In genomic region chr13:99990045-99990977, GRCh38 we compare ENCODE assay signal across 12 cellular contexts. TPM values are rescaled to one million over a fixed set of nuclear protein-coding genes. Genes with fewer than 3 reads are reported as not detected.
DNase-seq lines count a peak whose midpoint lies in the region; ATAC-seq and TF ChIP-seq lines count a peak whose summit lies in the region.
"Had no signal": no experiment of that assay in that cellular context is flagged by ENCODE, and none has a peak within 500 bp of the region (broad histone marks: within the 10 kb centered on the region; RNA-seq: fewer than 3 reads in every experiment).

No MANE protein-coding gene starts in this region.

- H2BK120ac ChIP-seq in mesendoderm (ENCODE audit: low read depth, low read length), result peak overlapping the region; percentile 15

- peaks cover 6% of the 10 kb centered on the region for H3K79me2 ChIP-seq in mesendoderm (ENCODE audit: control insufficient read depth, insufficient read depth, low read length)

- peaks cover 21 to 47% (median 40%) of the 10 kb centered on the region in 5 donors for H3K9me3 Mint-ChIP-seq in CD8-positive, alpha-beta memory T cell
- H3K9me3 Mint-ChIP-seq in IgD-negative memory B cell (peaks cover 0 to 27% (median 7%) of the 10 kb centered on the region in 3 donors), chondrocyte (ENCODE audit: low read depth) (no peaks in the 10 kb centered on the region)

- ATAC-seq in HG03097 (IDR thresholded peaks at IDR 0.05; ENCODE audit: low FRiP score, unreplicated experiment), result no peak

- no peak overlapping the region for H3K27ac ChIP-seq in CD8-positive, alpha-beta memory T cell (ENCODE audit: low read depth, low read length)
- H3K27ac ChIP-seq in mesendoderm (ENCODE audit: low read depth, low read length), result peak overlapping the region; percentile 0

- H2BK15ac ChIP-seq in mesendoderm (replicated peaks; ENCODE audit: low read depth), result no peak overlapping the region

- H3K4me1 ChIP-seq in CD8-positive, alpha-beta memory T cell (ENCODE audit: insufficient read depth, low read length), result peaks cover 20% of the 10 kb centered on the region
- peaks cover 14% of the 10 kb centered on the region for H3K4me1 ChIP-seq in mesendoderm (ENCODE audit: control insufficient read depth, low read depth, low read length)

- peak overlapping the region; percentile 69 for H3K9ac ChIP-seq in mesendoderm (ENCODE audit: low read length)

- H2AK5ac ChIP-seq in mesendoderm (ENCODE audit: low read length), result no peak overlapping the region

- H3K36me3 Mint-ChIP-seq in CD8-positive, alpha-beta memory T cell, result peaks cover 0 to 4% (median 0%) of the 10 kb centered on the region in 3 donors
- H3K36me3 Mint-ChIP-seq in IgD-negative memory B cell (peaks cover 3% of the 10 kb centered on the region), chondrocyte (ENCODE audit: low read depth) (peaks cover 3% of the 10 kb centered on the region)

- no peak overlapping the region for H4K8ac ChIP-seq in mesendoderm (ENCODE audit: low read depth, low read length)

- peak overlapping the region in 2 of 8 donors; percentile 65 to 70 for H3K27ac Mint-ChIP-seq in CD8-positive, alpha-beta memory T cell
- H3K27ac Mint-ChIP-seq in IgD-negative memory B cell (peak overlapping the region; percentile 53 to 99 (median 86)), chondrocyte (ENCODE audit: unreplicated experiment) (peak overlapping the region; percentile 96)
- H3K27ac Mint-ChIP-seq: progenitor cell of endocrine pancreas had no signal

- peak overlapping the region; percentile 41 for H2BK5ac ChIP-seq in mesendoderm (ENCODE audit: low read length)

- H3K56ac ChIP-seq in mesendoderm (ENCODE audit: low read length), result peak overlapping the region; percentile 89

- H3K18ac ChIP-seq in mesendoderm (ENCODE audit: low read length), result peak overlapping the region; percentile 20

- no peaks in the 10 kb centered on the region for H3K9me3 ChIP-seq in CD8-positive, alpha-beta memory T cell (ENCODE audit: low read length)

- peaks cover 12 to 31% (median 23%) of the 10 kb centered on the region in 3 donors for H3K4me1 Mint-ChIP-seq in CD8-positive, alpha-beta memory T cell
- H3K4me1 Mint-ChIP-seq in IgD-negative memory B cell (peaks cover 4 to 15% (median 4%) of the 10 kb centered on the region in 3 donors), chondrocyte (ENCODE audit: low read depth) (peaks cover 82% of the 10 kb centered on the region)

- DNase-seq in CD8-positive, alpha-beta memory T cell, result no peak
- DNase-seq in chondrocyte (ENCODE audit: low spot score) (no peak), mesendoderm (peak; percentile 88), C1 segment of cervical spinal cord (lab: John Stamatoyannopoulos, UW) (no peak)
- no peak for DNase-seq in activated CD4-positive, CD25-positive, alpha-beta regulatory T cell treated with anti-CD3 and anti-CD28 coated beads, Interleukin-2, amount 50 U/mL, for 72 hours
- DNase-seq in stimulated activated CD4-positive, alpha-beta T cell treated with anti-CD3 and anti-CD28 coated beads, Interleukin-2, amount 100 ng/mL, for 48 hours, result no peak
- DNase-seq: left cardiac atrium, NCI-H748 treated with DMSO at 0.1 percent for 48 hours had no signal

- H3K79me1 ChIP-seq in mesendoderm (ENCODE audit: low read length), result no peaks in the 10 kb centered on the region

- no peak for TF ChIP-seq CTCF in chondrocyte (IDR thresholded peaks at IDR 0.05)

- peak overlapping the region in 6 of 7 donors; percentile 17 to 69 (median 48) for H3K4me3 Mint-ChIP-seq in CD8-positive, alpha-beta memory T cell
- H3K4me3 Mint-ChIP-seq in IgD-negative memory B cell (peak overlapping the region; percentile 21 to 87 (median 58)), chondrocyte (ENCODE audit: unreplicated experiment) (peak overlapping the region; percentile 41)

- no peak overlapping the region for H3K4ac ChIP-seq in mesendoderm (ENCODE audit: low read depth, low read length)

- CTCF ChIA-PET in CD8-positive, alpha-beta memory T cell (lab: Charles Lee), result interaction anchor here (0.9 to 1.1 kb wide), 2 partner anchors 16 to 243 kb away, joined by 3 to 5 read pairs; no protein-coding TSS in a partner anchor

- H3K4me3 ChIP-seq in CD8-positive, alpha-beta memory T cell (ENCODE audit: low read length), result no peak overlapping the region
- no peak overlapping the region for H3K4me3 ChIP-seq in mesendoderm (ENCODE audit: low read length)

- POLR2A ChIA-PET in CD8-positive, alpha-beta memory T cell (lab: Charles Lee), result no interaction called here

- WGBS in mesendoderm (ENCODE audit: extremely low coverage, insufficient coverage, low lambda C conversion rate), result no CpG with 5 or more reads among the region's 43 CpGs

- no peak overlapping the region for H4K5ac ChIP-seq in mesendoderm (ENCODE audit: low read length)

- H3K4me2 ChIP-seq in mesendoderm (ENCODE audit: low read length), result peak overlapping the region; percentile 39

- H3K27me3 Mint-ChIP-seq in CD8-positive, alpha-beta memory T cell, result peaks cover 90 to 96% of the 10 kb centered on the region in 2 donors
- H3K27me3 Mint-ChIP-seq in IgD-negative memory B cell (peaks cover 77% of the 10 kb centered on the region), chondrocyte (ENCODE audit: low read depth) (peaks cover 5% of the 10 kb centered on the region)

- H3K23ac ChIP-seq in mesendoderm (ENCODE audit: low read length), result peak overlapping the region; percentile 7

- peaks cover 95% of the 10 kb centered on the region for H3K27me3 ChIP-seq in CD8-positive, alpha-beta memory T cell (ENCODE audit: insufficient read depth, low read length, poor library complexity, severe bottlenecking)
- H3K27me3 ChIP-seq in mesendoderm (ENCODE audit: insufficient read depth, low read length, poor library complexity), result no peaks in the 10 kb centered on the region

- no peaks in the 10 kb centered on the region for H3K36me3 ChIP-seq in CD8-positive, alpha-beta memory T cell (ENCODE audit: insufficient read depth, low read length)
- H3K36me3 ChIP-seq in mesendoderm (ENCODE audit: control insufficient read depth, insufficient read depth, low read length), result no peaks in the 10 kb centered on the region

RNA-seq across cellular contexts. Expression of gene ZIC2, which starts 8.7 kb away (rescaled TPM):
- total RNA-seq in CD8-positive, alpha-beta memory T cell, result not detected
- not detected for polyA plus RNA-seq in CD8-positive, alpha-beta memory T cell
- polyA plus RNA-seq in IgD-negative memory B cell, result not detected
- total RNA-seq in chondrocyte, result 26.4 to 55.8 TPM (median 30.6 TPM) in 3 replicates
- 230 TPM for polyA plus RNA-seq in mesendoderm (2013, experiment 1 of 2)
- polyA plus RNA-seq in mesendoderm (2013, experiment 2 of 2), result 222 TPM
- total RNA-seq: left cardiac atrium, progenitor cell of endocrine pancreas had no signal
- polyA plus RNA-seq: urinary bladder had no signal

RNA-seq across cellular contexts. Expression of gene ZIC5, which starts 18.7 kb away (rescaled TPM):
- not detected for total RNA-seq in CD8-positive, alpha-beta memory T cell
- polyA plus RNA-seq in CD8-positive, alpha-beta memory T cell, result not detected
- not detected for polyA plus RNA-seq in IgD-negative memory B cell
- total RNA-seq in chondrocyte, result 2.7 to 5.8 TPM (median 3.1 TPM) in 3 replicates
- 10.9 TPM for polyA plus RNA-seq in mesendoderm (2013, experiment 1 of 2)
- 11.0 TPM for polyA plus RNA-seq in mesendoderm (2013, experiment 2 of 2)
- total RNA-seq: left cardiac atrium, progenitor cell of endocrine pancreas, urinary bladder had no signal
- polyA plus RNA-seq: urinary bladder had no signal

Comparison
In these comparisons a context has a peak if more than half of its experiments do, and no peak if none do; other contexts are left out.
1. RNA of gene ZIC2, which starts 8.7 kb away (total RNA-seq): 26.4 to 55.8 TPM in chondrocyte; not detected in CD8-positive, alpha-beta memory T cell; every median in the first group is over 10 times any median in the second.
2. Peak in every context shown above with its lines, with median percentiles within 50 percentile points of each other: H3K4me3 Mint-ChIP-seq.